ENCODE assay signal across 1 cellular context in genomic region chr14:34035934-34036250, GRCh38.
TF ChIP-seq lines count a peak whose summit lies in the region.

No MANE protein-coding gene starts in this region.

TF ChIP-seq in HepG2, 621 proteins besides CTCF, POLR2A, EP300 and RAD21 (continued from another document and continues in another):
- TF ChIP-seq ARHGAP35 (CRISPR knock-in tag; IDR thresholded peaks at IDR 0.05; ENCODE audit: borderline replicate concordance) = 0 out of 2 replicates have a peak, but pooled peaks have one; percentile 40
- TF ChIP-seq ZNF569 (CRISPR knock-in tag; IDR thresholded peaks at IDR 0.05; ENCODE audit: borderline replicate concordance) = no peak
- 0 out of 2 replicates have a peak, but pooled peaks have one; percentile 12 for TF ChIP-seq ZNF704 (CRISPR knock-in tag; IDR thresholded peaks at IDR 0.05; ENCODE audit: borderline replicate concordance)
- no peak for TF ChIP-seq SMARCE1 (IDR thresholded peaks at IDR 0.05; ENCODE audit: borderline replicate concordance)
- no peak for TF ChIP-seq ZNF552 (CRISPR knock-in tag; IDR thresholded peaks at IDR 0.05; ENCODE audit: borderline replicate concordance)
- TF ChIP-seq DPF2 (CRISPR knock-in tag; IDR thresholded peaks at IDR 0.05; ENCODE audit: borderline replicate concordance, low read depth) = 0 out of 2 replicates have a peak, but pooled peaks have one; percentile 2
- TF ChIP-seq CREM (IDR thresholded peaks at IDR 0.05) = no peak
- no peak for TF ChIP-seq CREM (CRISPR knock-in tag; IDR thresholded peaks at IDR 0.05)
- no peak for TF ChIP-seq ZNF567 (CRISPR knock-in tag; IDR thresholded peaks at IDR 0.05; ENCODE audit: borderline replicate concordance)
- TF ChIP-seq TRAFD1 (CRISPR knock-in tag; IDR thresholded peaks at IDR 0.05; ENCODE audit: borderline replicate concordance) = no peak; the same call in 1 of the 2 replicates
- no peak for TF ChIP-seq ZNF138 (CRISPR knock-in tag; IDR thresholded peaks at IDR 0.05; ENCODE audit: low read depth)
- no peak; the same call in 1 of the 2 replicates for TF ChIP-seq ZNF44 (CRISPR knock-in tag; IDR thresholded peaks at IDR 0.05)
- TF ChIP-seq ZMYM3 (CRISPR knock-in tag; IDR thresholded peaks at IDR 0.05) = no peak
- no peak for TF ChIP-seq ZNF770 (CRISPR knock-in tag; IDR thresholded peaks at IDR 0.05)
- no peak for TF ChIP-seq MTF1 (CRISPR knock-in tag; IDR thresholded peaks at IDR 0.05)
- TF ChIP-seq NFE2L2 (IDR thresholded peaks at IDR 0.05; ENCODE audit: low read length) = no peak
- peak; percentile 74; the same call in 1 of the 2 replicates for TF ChIP-seq ZNF557 (CRISPR knock-in tag; IDR thresholded peaks at IDR 0.05)
- TF ChIP-seq ZBTB2 (CRISPR knock-in tag; IDR thresholded peaks at IDR 0.05; ENCODE audit: low read depth) = peak; percentile 42; the same call in 1 of the 2 replicates
- no peak for TF ChIP-seq GPN1 (CRISPR knock-in tag; IDR thresholded peaks at IDR 0.05; ENCODE audit: borderline replicate concordance)
- TF ChIP-seq CSRNP2 (CRISPR knock-in tag; conservative IDR thresholded peaks at IDR 0.05; ENCODE audit: low read depth) = no peak
- TF ChIP-seq MYPOP (CRISPR knock-in tag; IDR thresholded peaks at IDR 0.05) = no peak
- no peak for TF ChIP-seq ATF3 (CRISPR knock-in tag; IDR thresholded peaks at IDR 0.05)
- no peak for TF ChIP-seq ZBTB4 (CRISPR knock-in tag; IDR thresholded peaks at IDR 0.05; ENCODE audit: borderline replicate concordance)
- TF ChIP-seq HNF1A (IDR thresholded peaks at IDR 0.05; ENCODE audit: low read depth) = no peak
- 0 out of 2 replicates have a peak, but pooled peaks have one; percentile 11 for TF ChIP-seq HNF1A (CRISPR knock-in tag; IDR thresholded peaks at IDR 0.05; ENCODE audit: borderline replicate concordance)
- TF ChIP-seq ZNF337 (CRISPR knock-in tag; IDR thresholded peaks at IDR 0.05; ENCODE audit: borderline replicate concordance, low read depth) = peak; percentile 19; the same call in 1 of the 2 replicates
- TF ChIP-seq FOXM1 (CRISPR knock-in tag; IDR thresholded peaks at IDR 0.05) = no peak
- TF ChIP-seq ZFAT (CRISPR knock-in tag; conservative IDR thresholded peaks at IDR 0.05) = no peak
- no peak for TF ChIP-seq SSRP1 (CRISPR knock-in tag; IDR thresholded peaks at IDR 0.05)
- TF ChIP-seq ZSCAN30 (CRISPR knock-in tag; IDR thresholded peaks at IDR 0.05) = no peak
- peak; percentile 31; the same call in 1 of the 2 replicates for TF ChIP-seq ZNF709 (CRISPR knock-in tag; IDR thresholded peaks at IDR 0.05)
- peak; percentile 11; the same call in 1 of the 2 replicates for TF ChIP-seq HDAC1 (CRISPR knock-in tag; IDR thresholded peaks at IDR 0.05)
- peak; percentile 18; the same call in 1 of the 2 replicates for TF ChIP-seq ZNF83 (CRISPR knock-in tag; IDR thresholded peaks at IDR 0.05; ENCODE audit: borderline replicate concordance)
- TF ChIP-seq RNF219 (CRISPR knock-in tag; IDR thresholded peaks at IDR 0.05) = no peak
- TF ChIP-seq CBX1 (IDR thresholded peaks at IDR 0.05; ENCODE audit: low read depth) = no peak
- TF ChIP-seq ZSCAN29 (CRISPR knock-in tag; conservative IDR thresholded peaks at IDR 0.05) = no peak
- TF ChIP-seq ZNF33B (CRISPR knock-in tag; IDR thresholded peaks at IDR 0.05) = no peak
